ENCODE assay signal across 22 cellular contexts in genomic region chr5:125834438-125835147, GRCh38.
DNase-seq lines count a peak whose midpoint lies in the region; ATAC-seq and TF ChIP-seq lines count a peak whose summit lies in the region.
"Had no signal": no experiment of that assay in that cellular context is flagged by ENCODE, and none has a peak within 500 bp of the region (broad histone marks: within the 10 kb centered on the region; RNA-seq: fewer than 3 reads in every experiment).

No MANE protein-coding gene starts in this region.

- H3K9ac ChIP-seq in endodermal cell (ENCODE audit: extremely low read depth, low read length, poor library complexity, severe bottlenecking) = no peak overlapping the region

- ATAC-seq in Panc1 (no peak), GM19463 (IDR thresholded peaks at IDR 0.05; ENCODE audit: unreplicated experiment) (no peak)
- ATAC-seq in stimulated activated naive CD8-positive, alpha-beta T cell treated with anti-CD3 and anti-CD28 coated beads, Interleukin-15, amount 100 ng/mL, for 72 hours = no peak

- no peak overlapping the region for H3K27ac Mint-ChIP-seq in endodermal cell
- H3K27ac Mint-ChIP-seq in neural crest cell (ENCODE audit: unreplicated experiment) = peak overlapping the region; percentile 97
- no peak overlapping the region for H3K27ac Mint-ChIP-seq in stimulated activated naive CD8-positive, alpha-beta T cell treated with anti-CD3 and anti-CD28 coated beads, Interleukin-15, amount 100 ng/mL, for 72 hours
- H3K27ac Mint-ChIP-seq: CD4-positive, alpha-beta memory T cell had no signal

- TF ChIP-seq CTCF in Panc1 (IDR thresholded peaks at IDR 0.05) = no peak
- no peak for TF ChIP-seq CTCF in endodermal cell (conservative IDR thresholded peaks at IDR 0.05)
- TF ChIP-seq CTCF in neural crest cell (conservative IDR thresholded peaks at IDR 0.05) = no peak

- DNase-seq in Panc1 (ENCODE audit: low read depth, low spot score) (no peak), endodermal cell (no peak), neural crest cell (ENCODE audit: low read depth, low spot score) (peak; percentile 16), COLO668 (lab: John Stamatoyannopoulos, UW; ENCODE audit: unreplicated experiment) (no peak)
- no peak for DNase-seq in activated T-cell treated with anti-CD3 and anti-CD28 coated beads, Interleukin-2, amount 50 U/mL, for 1 hour
- DNase-seq in stimulated activated naive CD8-positive, alpha-beta T cell treated with anti-CD3 and anti-CD28 coated beads, Interleukin-15, amount 100 ng/mL, for 72 hours = no peak
- DNase-seq: Caco-2; CD4-positive, alpha-beta memory T cell; DMS79; EL; GF-D8; Karpas-422; NCI-H1092; NCI-H1436; NCI-H187; NCI-H2107; NCI-H446; NCI-H524 treated with DMSO at 0.1 percent for 48 hours; NCI-H774; Right ventricle myocardium superior; RPMI8226 had no signal

- WGBS in endodermal cell (ENCODE audit: insufficient coverage in 1 of 2, insufficient read length in 1 of 2), 2 experiments = 53 to 90% methylated on average over 4 to 12 of the region's 12 CpGs

- H3K4me1 Mint-ChIP-seq in endodermal cell = peaks cover 18% of the 10 kb centered on the region
- peaks cover 43% of the 10 kb centered on the region for H3K4me1 Mint-ChIP-seq in neural crest cell
- H3K4me1 Mint-ChIP-seq in stimulated activated naive CD8-positive, alpha-beta T cell treated with anti-CD3 and anti-CD28 coated beads, Interleukin-15, amount 100 ng/mL, for 72 hours = no peaks in the 10 kb centered on the region
- H3K4me1 Mint-ChIP-seq: CD4-positive, alpha-beta memory T cell had no signal

- POLR2A ChIA-PET in Panc1 (lab: Charles Lee) = interaction anchor here (0.6 kb wide), 1 partner anchor 373 kb away, joined by 9 read pairs; no protein-coding TSS in a partner anchor

- H3K4me3 ChIP-seq in Panc1 (ENCODE audit: low read depth in 2 of 2, low read length in 2 of 2) (no peak overlapping the region), endodermal cell (ENCODE audit: low read length) (no peak overlapping the region)

- in situ Hi-C loops in Panc1 (cut with HindIII; ENCODE audit: low pct_unique_long_range_greater_than_20kb, low sequenced_read_pairs) = no loop called here

- H3K4me1 ChIP-seq in Panc1 (ENCODE audit: control insufficient read depth, insufficient read depth, low read length) (peaks cover 5% of the 10 kb centered on the region), endodermal cell (ENCODE audit: control insufficient read depth, insufficient read depth, low read length) (no peaks in the 10 kb centered on the region)
- H3K4me1 ChIP-seq: Caco-2 had no signal

- H3K9me3 ChIP-seq in Panc1 (ENCODE audit: control insufficient read depth, insufficient read depth, low read depth, low read length) (no peaks in the 10 kb centered on the region), endodermal cell (ENCODE audit: control insufficient read depth, low read length) (no peaks in the 10 kb centered on the region)
- H3K9me3 ChIP-seq: Caco-2 had no signal

- H3K36me3 Mint-ChIP-seq in endodermal cell (ENCODE audit: low read depth) = no peaks in the 10 kb centered on the region
- H3K36me3 Mint-ChIP-seq in neural crest cell (ENCODE audit: low read depth) = peaks cover 12% of the 10 kb centered on the region
- H3K36me3 Mint-ChIP-seq: CD4-positive, alpha-beta memory T cell had no signal

- H3K9me3 Mint-ChIP-seq in endodermal cell = peaks cover 9% of the 10 kb centered on the region
- H3K9me3 Mint-ChIP-seq in neural crest cell = peaks cover 8% of the 10 kb centered on the region
- peaks cover 0 to 8% of the 10 kb centered on the region in 2 donors for H3K9me3 Mint-ChIP-seq in stimulated activated naive CD8-positive, alpha-beta T cell treated with anti-CD3 and anti-CD28 coated beads, Interleukin-15, amount 100 ng/mL, for 72 hours

- no peak overlapping the region for H3K4me3 Mint-ChIP-seq in endodermal cell
- H3K4me3 Mint-ChIP-seq in neural crest cell = peak overlapping the region; percentile 64
- H3K4me3 Mint-ChIP-seq in stimulated activated naive CD8-positive, alpha-beta T cell treated with anti-CD3 and anti-CD28 coated beads, Interleukin-15, amount 100 ng/mL, for 72 hours = no peak overlapping the region
- H3K4me3 Mint-ChIP-seq: CD4-positive, alpha-beta memory T cell had no signal

- H3K36me3 ChIP-seq in Panc1 (ENCODE audit: control insufficient read depth, insufficient read depth, low read length) (no peaks in the 10 kb centered on the region), endodermal cell (ENCODE audit: control insufficient read depth, insufficient read depth, low read length) (no peaks in the 10 kb centered on the region)

- peak overlapping the region; percentile 66 for H3K27ac ChIP-seq in Panc1 (ENCODE audit: low read length)
- peak overlapping the region; percentile 40 for H3K27ac ChIP-seq in endodermal cell (ENCODE audit: low read depth, low read length)

- CTCF ChIA-PET in Panc1 (lab: Charles Lee) = interaction anchor here (0.6 to 1.5 kb wide), 2 partner anchors 421 to 1173 kb away, joined by 3 to 4 read pairs; no protein-coding TSS in a partner anchor

- H3K27me3 ChIP-seq in Panc1 (ENCODE audit: control insufficient read depth, insufficient read depth, low read length) (no peaks in the 10 kb centered on the region), endodermal cell (ENCODE audit: control insufficient read depth, insufficient read depth, low read length, poor library complexity, severe bottlenecking) (no peaks in the 10 kb centered on the region)

- intact Hi-C loops in Panc1 (cut with micrococcal nuclease; ENCODE audit: unreplicated experiment) = loop anchor here (10.0 kb wide), 2 partner anchors 140 to 350 kb away; no protein-coding TSS in a partner anchor

- H3K27me3 Mint-ChIP-seq in endodermal cell (ENCODE audit: insufficient read depth) (no peaks in the 10 kb centered on the region), neural crest cell (ENCODE audit: low read depth) (no peaks in the 10 kb centered on the region)
- H3K27me3 Mint-ChIP-seq in stimulated activated naive CD8-positive, alpha-beta T cell treated with anti-CD3 and anti-CD28 coated beads, Interleukin-15, amount 100 ng/mL, for 72 hours = no peaks in the 10 kb centered on the region
- H3K27me3 Mint-ChIP-seq: CD4-positive, alpha-beta memory T cell had no signal

- no TSS peak for BruUV-seq in Panc1 (replicated peaks; lab: Mats Ljungman, UMichigan)
